Comparison of ENCODE assay signal across 24 cellular contexts in the genomic region with DNA sequence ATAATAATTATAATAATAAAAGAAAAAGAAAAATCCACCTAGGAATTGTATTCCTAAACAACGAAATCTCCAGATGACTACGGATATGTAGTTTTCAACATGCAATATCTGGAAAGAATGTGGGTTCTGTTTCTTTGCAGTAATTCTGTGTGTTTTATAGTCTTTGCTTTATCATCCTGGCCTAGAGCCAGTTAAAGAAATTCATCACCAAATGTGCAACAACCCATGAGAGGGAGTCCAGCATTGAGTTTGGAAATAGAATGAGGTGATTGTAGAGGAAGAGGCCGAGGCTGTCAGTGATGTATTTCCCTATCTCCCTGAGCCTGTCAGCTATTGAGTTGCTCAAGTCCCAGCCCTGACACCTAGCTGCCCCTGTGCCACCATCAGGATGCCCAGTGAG.
DNase-seq lines count a peak whose midpoint lies in the region; ATAC-seq, FAIRE-seq and TF ChIP-seq lines count a peak whose summit lies in the region.
"Had no signal": no experiment of that assay in that cellular context is flagged by ENCODE, and none has a peak within 500 bp of the region (broad histone marks: within the 10 kb centered on the region; RNA-seq: fewer than 3 reads in every experiment).

No MANE protein-coding gene starts in this region.

- BruUV-seq in K562 (replicated peaks; lab: Mats Ljungman, UMichigan), result no TSS peak

- WGBS in K562 (ENCODE audit: insufficient coverage, low coverage, missing lambda C conversion rate), result 57% methylated on average over 3 of the region's 3 CpGs
- no CpG with 5 or more reads among the region's 3 CpGs for WGBS in neuronal stem cell (ENCODE audit: extremely low coverage in 2 of 2, insufficient read length in 2 of 2, insufficient replicate concordance in 1 of 2), 2 donors
- 79% methylated on average over 2 of the region's 3 CpGs for WGBS in mesenchymal stem cell

- no peak overlapping the region for H4K91ac ChIP-seq in neuronal stem cell (ENCODE audit: low read depth, low read length, poor library complexity)
- no peak overlapping the region for H4K91ac ChIP-seq in mesenchymal stem cell (ENCODE audit: low read length)

- H2AK5ac ChIP-seq in neuronal stem cell (ENCODE audit: low read depth, low read length) (no peak overlapping the region), mesenchymal stem cell (ENCODE audit: low read length, severe bottlenecking) (no peak overlapping the region)

- H3K4me2 ChIP-seq in K562 (ENCODE audit: insufficient read depth, low read length), result no peak overlapping the region
- H3K4me2 ChIP-seq in neuronal stem cell (ENCODE audit: insufficient read depth, low read length, poor library complexity, severe bottlenecking), result no peak overlapping the region
- H3K4me2 ChIP-seq in mesenchymal stem cell (ENCODE audit: low read length, poor library complexity, severe bottlenecking), result no peak overlapping the region
- H3K4me2 ChIP-seq: A549, KMS-11 had no signal

- H4K20me1 ChIP-seq in K562 (replicated peaks; ENCODE audit: control insufficient read depth, insufficient read depth, low read length), result no peaks in the 10 kb centered on the region

- TF ChIP-seq EP300 in K562 (IDR thresholded peaks at IDR 0.05; ENCODE audit: low read length), result no peak

- no peak for TF ChIP-seq POLR2A in K562 (conservative IDR thresholded peaks at IDR 0.05)

- H3K14ac ChIP-seq in neuronal stem cell (ENCODE audit: low read length) (no peak overlapping the region), mesenchymal stem cell (ENCODE audit: low read length in 2 of 2) (peak overlapping the region in 1 of 2 experiments; percentile 28)

- H3K9ac ChIP-seq in K562 (ENCODE audit: insufficient read depth in 1 of 2, low read depth in 2 of 2, low read length in 2 of 2), result no peak overlapping the region
- no peak overlapping the region for H3K9ac ChIP-seq in neuronal stem cell (ENCODE audit: low read depth, low read length, poor library complexity)
- no peak overlapping the region for H3K9ac ChIP-seq in mesenchymal stem cell (ENCODE audit: low read length)
- H3K9ac ChIP-seq: KMS-11 had no signal

- no peaks in the 10 kb centered on the region for H3K9me1 ChIP-seq in K562 (ENCODE audit: control insufficient read depth, insufficient read depth, low read length)

- H3K27me3 ChIP-seq in K562 (ENCODE audit: control insufficient read depth in 2 of 2, insufficient read depth in 2 of 2, low read length in 2 of 2), result no peaks in the 10 kb centered on the region
- H3K27me3 ChIP-seq in neuronal stem cell (ENCODE audit: control insufficient read depth in 3 of 3, insufficient read depth in 3 of 3, low read depth in 1 of 3, low read length in 3 of 3), result no peaks in the 10 kb centered on the region
- H3K27me3 ChIP-seq in mesenchymal stem cell (ENCODE audit: control insufficient read depth in 1 of 2, insufficient read depth in 1 of 2, low read length in 2 of 2), result peaks cover 0 to 15% of the 10 kb centered on the region in 2 experiments
- H3K27me3 ChIP-seq: adrenal gland, upper lobe of right lung had no signal

- H3K4me1 ChIP-seq in K562 (replicated peaks in 1 of 2; ENCODE audit: control insufficient read depth in 2 of 2, insufficient read depth in 2 of 2, low read length in 2 of 2), result no peaks in the 10 kb centered on the region
- H3K4me1 ChIP-seq in neuronal stem cell (ENCODE audit: control insufficient read depth in 2 of 2, insufficient read depth in 1 of 2, low read depth in 1 of 2, low read length in 2 of 2), result peaks cover 3 to 10% of the 10 kb centered on the region in 2 donors
- no peaks in the 10 kb centered on the region for H3K4me1 ChIP-seq in mesenchymal stem cell (ENCODE audit: control insufficient read depth, insufficient read depth, low read depth, low read length)

- H2BK120ac ChIP-seq in neuronal stem cell (ENCODE audit: low read depth, low read length) (peak overlapping the region; percentile 92), mesenchymal stem cell (ENCODE audit: low read depth, low read length) (no peak overlapping the region)

- H3K27ac ChIP-seq in K562 (ENCODE audit: extremely low read depth, low read depth, low read length) (no peak overlapping the region), neuronal stem cell (replicated peaks; ENCODE audit: low read length) (no peak overlapping the region), mesenchymal stem cell (ENCODE audit: low read length, poor library complexity, severe bottlenecking) (no peak overlapping the region)
- H3K27ac ChIP-seq: KMS-11, upper lobe of right lung had no signal

- in situ Hi-C loops in K562 (cut with MboI), result no loop called here

- H3K79me1 ChIP-seq in neuronal stem cell (ENCODE audit: low read depth, low read length) (no peaks in the 10 kb centered on the region), mesenchymal stem cell (replicated peaks; ENCODE audit: low read length, poor library complexity, severe bottlenecking) (no peaks in the 10 kb centered on the region)

- no peak for ATAC-seq in K562
- no peak for ATAC-seq in GM19463 (IDR thresholded peaks at IDR 0.05; ENCODE audit: unreplicated experiment)
- ATAC-seq: left cardiac atrium; natural killer cell treated with Interleukin-12 subunit alpha and Interleukin-12 subunit beta and Interleukin-15 and Interleukin-18, amount 100 ng/mL, for 72 hours; upper lobe of right lung had no signal

- H2BK5ac ChIP-seq in neuronal stem cell (ENCODE audit: low read length), result no peak overlapping the region
- no peak overlapping the region for H2BK5ac ChIP-seq in mesenchymal stem cell (ENCODE audit: low read depth, low read length, poor library complexity, severe bottlenecking)

- H3K9me3 ChIP-seq in K562 (replicated peaks; ENCODE audit: control insufficient read depth, insufficient read depth, low read depth, low read length) (no peaks in the 10 kb centered on the region), neuronal stem cell (replicated peaks in 1 of 2; ENCODE audit: control insufficient read depth in 2 of 2, insufficient read depth in 1 of 2, low read depth in 1 of 2, low read length in 2 of 2) (no peaks in the 10 kb centered on the region), mesenchymal stem cell (ENCODE audit: control insufficient read depth, low read length) (no peaks in the 10 kb centered on the region)
- H3K9me3 ChIP-seq: A549, adrenal gland, upper lobe of right lung had no signal

- no peak overlapping the region for H3K18ac ChIP-seq in neuronal stem cell (ENCODE audit: low read length)
- H3K18ac ChIP-seq in mesenchymal stem cell (ENCODE audit: low read depth in 1 of 2, low read length in 2 of 2), result peak overlapping the region in 1 of 2 experiments; percentile 61

- H2BK12ac ChIP-seq in neuronal stem cell (ENCODE audit: low read length) (no peak overlapping the region), mesenchymal stem cell (ENCODE audit: low read length in 2 of 2) (peak overlapping the region in 1 of 2 experiments; percentile 92)

- CTCF ChIA-PET in K562 (lab: Yijun Ruan, JAX; ENCODE audit: low intra/inter-chr PET ratio), result interaction anchor here (3.3 kb wide), 1 partner anchor 1187 kb away, joined by 24 read pairs; no protein-coding TSS in a partner anchor

- H3K23ac ChIP-seq in neuronal stem cell (ENCODE audit: low read depth, low read length, poor library complexity) (no peak overlapping the region), mesenchymal stem cell (ENCODE audit: low read length in 2 of 2) (no peak overlapping the region)

- DNase-seq in AG09309 (ENCODE audit: low read depth) (peak; percentile 32), K562 (ENCODE audit: extremely low read depth in 1 of 4, low spot score in 3 of 4) (no peak), fibroblast of the aortic adventitia (ENCODE audit: low read depth) (peak; percentile 39), neuronal stem cell (ENCODE audit: low spot score) (no peak), EL (no peak), mesenchymal stem cell (no peak)
- DNase-seq in activated CD4-positive, CD25-positive, alpha-beta regulatory T cell treated with anti-CD3 and anti-CD28 coated beads, Interleukin-2, amount 50 U/mL, for 72 hours, result no peak
- DNase-seq: activated CD4-positive, alpha-beta T cell treated with anti-CD3 and anti-CD28 coated beads for 4 hours; activated naive CD4-positive, alpha-beta T cell treated with Interleukin-2 at 50 U/mL for 16 hours; activated T-cell treated with anti-CD3 and anti-CD28 coated beads, Interleukin-2, amount 50 U/mL, for 48 hours; adrenal gland; DMS153; left cardiac atrium; midbrain; NCI-H146; NCI-H526 treated with DMSO at 0.1 percent for 48 hours; RPMI8226; upper lobe of right lung had no signal

- intact Hi-C loops in K562 (cut with micrococcal nuclease), result loop anchor here (2.0 to 10.0 kb wide), 6 partner anchors 194 to 1269 kb away; a partner anchor contains a TSS

- POLR2A ChIA-PET in K562 (lab: Yijun Ruan, JAX), result no interaction called here

- no peak overlapping the region for H4K8ac ChIP-seq in neuronal stem cell (ENCODE audit: low read depth, low read length)
- H4K8ac ChIP-seq in mesenchymal stem cell (ENCODE audit: low read length), result no peak overlapping the region

- H3K4me3 ChIP-seq in AG09309 (ENCODE audit: control insufficient read depth, low read depth, low read length) (no peak overlapping the region), K562 (no peak overlapping the region), fibroblast of the aortic adventitia (ENCODE audit: low read depth, low read length) (no peak overlapping the region), neuronal stem cell (ENCODE audit: low read length in 2 of 2) (no peak overlapping the region), mesenchymal stem cell (ENCODE audit: insufficient read depth in 1 of 2, low read depth in 1 of 2, low read length in 2 of 2) (no peak overlapping the region)
- H3K4me3 ChIP-seq: A549, adrenal gland, upper lobe of right lung had no signal

- H3K36me3 ChIP-seq in K562 (ENCODE audit: control insufficient read depth, insufficient read depth, low read length) (no peaks in the 10 kb centered on the region; the same call in 1 of the 3 replicates), neuronal stem cell (replicated peaks in 1 of 2; ENCODE audit: control insufficient read depth in 2 of 2, insufficient read depth in 2 of 2, low read length in 2 of 2) (no peaks in the 10 kb centered on the region), mesenchymal stem cell (ENCODE audit: control insufficient read depth in 1 of 2, insufficient read depth in 2 of 2, low read depth in 1 of 2, low read length in 2 of 2) (no peaks in the 10 kb centered on the region)
- H3K36me3 ChIP-seq: adrenal gland, upper lobe of right lung had no signal

- TF ChIP-seq RAD21 in K562 (CRISPR knock-in tag; conservative IDR thresholded peaks at IDR 0.05 in 1 of 2, IDR thresholded peaks at IDR 0.05 in 1 of 2), result no peak

- H3K4ac ChIP-seq in neuronal stem cell (ENCODE audit: low read length) (no peak overlapping the region), mesenchymal stem cell (ENCODE audit: low read depth in 1 of 2, low read length in 2 of 2) (no peak overlapping the region)

- TF ChIP-seq CTCF in AG09309 (IDR thresholded peaks at IDR 0.05; ENCODE audit: control insufficient read depth, insufficient read depth, low read depth, low read length, missing control alignments) (no peak), K562 (IDR thresholded peaks at IDR 0.05 in 2 of 3, conservative IDR thresholded peaks at IDR 0.05 in 1 of 3; ENCODE audit: insufficient read depth in 2 of 3, low read depth in 1 of 3, low read length in 3 of 3) (no peak), fibroblast of the aortic adventitia (IDR thresholded peaks at IDR 0.05; ENCODE audit: insufficient read depth, low read length) (no peak)

- H2AFZ ChIP-seq in K562 (ENCODE audit: low read depth, low read length) (no peak overlapping the region), neuronal stem cell (ENCODE audit: low read length) (no peak overlapping the region), mesenchymal stem cell (ENCODE audit: low read depth, low read length) (no peak overlapping the region)

- no peaks in the 10 kb centered on the region for H3K79me2 ChIP-seq in K562 (ENCODE audit: control insufficient read depth, insufficient read depth, low read length)

- H2BK15ac ChIP-seq in neuronal stem cell (ENCODE audit: low read length) (no peak overlapping the region), mesenchymal stem cell (ENCODE audit: low read depth, poor library complexity, severe bottlenecking) (no peak overlapping the region)

- FAIRE-seq in K562 (lab: Jason Lieb, UNC), result no peak
- FAIRE-seq: A549, bronchial epithelial cell, HTR-8/SVneo had no signal

Comparison
In these comparisons a context has a peak if more than half of its experiments do, and no peak if none do; other contexts are left out.
1. DNase-seq: peak in AG09309 (single experiment) and fibroblast of the aortic adventitia (single experiment); none in K562 (0 of 4), neuronal stem cell (single experiment), EL (single experiment), mesenchymal stem cell (single experiment) and activated CD4-positive, CD25-positive, alpha-beta regulatory T cell treated with anti-CD3 and anti-CD28 coated beads, Interleukin-2, amount 50 U/mL, for 72 hours (single experiment).